Comparison of ENCODE assay signal across 1 cellular context in genomic region chr10:70981171-70981836, GRCh38.
A peak's percentile ranks its signal among the peaks of the same experiment; 100 is the strongest.
TF ChIP-seq lines count a peak whose summit lies in the region.

No MANE protein-coding gene starts in this region.

TF ChIP-seq in GM12878, 131 proteins besides CTCF, POLR2A, EP300 and RAD21 (continued from another document):
- no peak for TF ChIP-seq IKZF1 (conservative IDR thresholded peaks at IDR 0.05)
- TF ChIP-seq RUNX3 (IDR thresholded peaks at IDR 0.05; ENCODE audit: low read length): peak; percentile 30; the same call in 1 of the 2 replicates
TF ChIP-seq in GM12878: peak in this region for 5.
